8 cellular contexts compared by ENCODE assay signal in the genomic region with DNA sequence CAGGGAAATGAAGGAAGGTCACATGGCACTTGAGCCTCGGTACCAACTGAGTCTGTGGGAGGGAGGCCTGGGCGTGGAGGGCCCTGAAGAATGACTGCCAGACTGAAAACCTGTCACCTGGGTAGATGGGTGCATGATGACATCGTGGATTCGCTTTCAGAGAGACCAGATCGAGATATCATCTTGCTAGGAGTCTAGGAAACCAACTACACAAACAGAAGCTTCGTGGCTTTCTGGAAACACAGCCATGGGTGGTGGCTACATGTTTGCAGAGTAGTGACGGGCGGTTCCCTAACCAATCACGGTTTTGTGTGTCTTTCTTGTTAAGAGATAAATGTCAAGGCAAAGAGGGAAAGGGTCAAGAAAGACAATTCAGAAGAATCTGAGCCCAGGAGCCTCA.
DNase-seq lines count a peak whose midpoint lies in the region; ATAC-seq and TF ChIP-seq lines count a peak whose summit lies in the region.

No MANE protein-coding gene starts in this region.

- H3K9me3 Mint-ChIP-seq in activated naive CD4-positive, alpha-beta T cell treated with anti-CD3 and anti-CD28 coated beads, Interleukin-2, amount 50 U/mL, for 24 hours: peaks cover 22% of the 10 kb centered on the region

- ATAC-seq in GM21390 (IDR thresholded peaks at IDR 0.05; ENCODE audit: unreplicated experiment): peak; percentile 46
- ATAC-seq in HG03521 (IDR thresholded peaks at IDR 0.05; ENCODE audit: unreplicated experiment): peak; percentile 76

- TF ChIP-seq CTCF in right atrium auricular region (IDR thresholded peaks at IDR 0.05): no peak

- no peak overlapping the region for H3K4me3 ChIP-seq in right atrium auricular region

- H3K27ac Mint-ChIP-seq in activated naive CD4-positive, alpha-beta T cell treated with anti-CD3 and anti-CD28 coated beads, Interleukin-2, amount 50 U/mL, for 24 hours: peak overlapping the region; percentile 99

- H3K36me3 ChIP-seq in right atrium auricular region: no peaks in the 10 kb centered on the region

- peaks cover 0 to 4% of the 10 kb centered on the region in 2 donors for H3K9me3 ChIP-seq in right atrium auricular region

- H3K4me1 Mint-ChIP-seq in activated naive CD4-positive, alpha-beta T cell treated with anti-CD3 and anti-CD28 coated beads, Interleukin-2, amount 50 U/mL, for 24 hours: peaks cover 39% of the 10 kb centered on the region

- H3K27ac ChIP-seq in right atrium auricular region: no peak overlapping the region

- H3K36me3 Mint-ChIP-seq in activated naive CD4-positive, alpha-beta T cell treated with anti-CD3 and anti-CD28 coated beads, Interleukin-2, amount 50 U/mL, for 24 hours: peaks cover 22% of the 10 kb centered on the region

- H3K4me3 Mint-ChIP-seq in activated naive CD4-positive, alpha-beta T cell treated with anti-CD3 and anti-CD28 coated beads, Interleukin-2, amount 50 U/mL, for 24 hours: peak overlapping the region; percentile 59

- peak; percentile 35 to 73 for DNase-seq in stimulated activated CD8-positive, alpha-beta memory T cell treated with anti-CD3 and anti-CD28 coated beads, Interleukin-7, amount 100 ng/mL, for 48 hours (ENCODE audit: extremely low read depth in 1 of 2, low read depth in 1 of 2)
- DNase-seq in DMS53 (lab: John Stamatoyannopoulos, UW) (no peak), right atrium auricular region (ENCODE audit: low spot score) (no peak), EL (no peak), ecto neural progenitor cell (ENCODE audit: low spot score) (no peak)

- no peaks in the 10 kb centered on the region for H3K4me1 ChIP-seq in right atrium auricular region

- H3K27me3 ChIP-seq in right atrium auricular region: no peaks in the 10 kb centered on the region

- H3K27me3 Mint-ChIP-seq in activated naive CD4-positive, alpha-beta T cell treated with anti-CD3 and anti-CD28 coated beads, Interleukin-2, amount 50 U/mL, for 24 hours: no peaks in the 10 kb centered on the region

Comparison
In these comparisons a context has a peak if more than half of its experiments do, and no peak if none do; other contexts are left out.
1. DNase-seq: peak in stimulated activated CD8-positive, alpha-beta memory T cell treated with anti-CD3 and anti-CD28 coated beads, Interleukin-7, amount 100 ng/mL, for 48 hours (2 of 2); none in DMS53 (single experiment), right atrium auricular region (single experiment), EL (single experiment) and ecto neural progenitor cell (single experiment).